Comparison of ENCODE assay signal across 1 cellular context in the genomic region with DNA sequence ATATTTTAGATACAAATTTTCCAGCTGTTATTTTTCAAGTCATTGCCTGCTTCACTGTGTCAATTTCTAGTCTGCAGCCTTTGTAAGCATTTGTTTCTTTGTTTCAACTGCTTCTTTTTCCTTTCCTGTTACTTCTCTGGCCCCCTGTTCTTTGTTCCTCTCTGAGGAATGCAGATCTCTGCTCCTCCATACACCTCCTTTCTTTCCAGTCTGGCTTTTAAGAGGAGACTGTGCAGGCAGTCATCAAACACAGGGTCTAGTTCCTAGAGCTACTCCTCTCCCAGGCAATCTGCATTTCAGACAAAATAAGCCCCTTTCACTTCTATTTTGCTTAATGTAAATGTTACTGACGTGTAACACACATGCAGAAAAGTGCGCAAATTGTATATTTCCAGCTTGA.
TF ChIP-seq lines count a peak whose summit lies in the region.

No MANE protein-coding gene starts in this region.

TF ChIP-seq in GM23338, 12 proteins besides CTCF, POLR2A, EP300 and RAD21 (continued from another document):
- TF ChIP-seq ZNF331 (CRISPR knock-in tag; IDR thresholded peaks at IDR 0.05; ENCODE audit: low read depth) (no peak), POLR2AphosphoS5 (IDR thresholded peaks at IDR 0.05; ENCODE audit: low read depth) (no peak)
TF ChIP-seq in GM23338: peak in this region for 0.
